8 cellular contexts compared by ENCODE assay signal in genomic region chr14:68796418-68797101, GRCh38. TPM values are rescaled to one million over a fixed set of nuclear protein-coding genes. Genes with fewer than 3 reads are reported as not detected.
DNase-seq lines count a peak whose midpoint lies in the region; ATAC-seq and TF ChIP-seq lines count a peak whose summit lies in the region.

No MANE protein-coding gene starts in this region.

- TF ChIP-seq EP300 in esophagus muscularis mucosa (IDR thresholded peaks at IDR 0.05): no peak

- H3K27ac ChIP-seq in SJCRH30: peak overlapping the region; percentile 97; the same call in 1 of the 2 replicates
- peak overlapping the region; percentile 99 to 100 (median 100) for H3K27ac ChIP-seq in esophagus muscularis mucosa (replicated peaks in 1 of 4)
- H3K27ac ChIP-seq in parathyroid adenoma: peak overlapping the region; percentile 97

- peak overlapping the region; percentile 57 for H2AFZ ChIP-seq in parathyroid adenoma

- H3K4me2 ChIP-seq in parathyroid adenoma (ENCODE audit: low read length): peak overlapping the region; percentile 99

- 60% methylated on average over 5 of the region's 5 CpGs for WGBS in esophagus muscularis mucosa

- H3K4me3 ChIP-seq in SJCRH30 (peak overlapping the region; percentile 84), esophagus muscularis mucosa (peak overlapping the region; percentile 83 to 95 (median 87)), parathyroid adenoma (ENCODE audit: low read depth, low read length) (peak overlapping the region; percentile 100)

- DNase-seq in SJCRH30 (no peak), esophagus muscularis mucosa (ENCODE audit: extremely low spot score) (peak; percentile 64), NCI-H1105 (lab: John Stamatoyannopoulos, UW) (no peak)

- no peak for TF ChIP-seq CTCF in esophagus muscularis mucosa (IDR thresholded peaks at IDR 0.05)
- no peak for TF ChIP-seq CTCF in parathyroid adenoma (IDR thresholded peaks at IDR 0.05)

- intact Hi-C loops in esophagus muscularis mucosa (cut with DNase I): no loop called here

- ATAC-seq in GM18505 (IDR thresholded peaks at IDR 0.05; ENCODE audit: unreplicated experiment) (no peak), GM18909 (IDR thresholded peaks at IDR 0.05; ENCODE audit: poor library complexity, unreplicated experiment) (no peak), HG02973 (IDR thresholded peaks at IDR 0.05; ENCODE audit: unreplicated experiment) (no peak)

- H3K79me2 ChIP-seq in parathyroid adenoma: peaks cover 4% of the 10 kb centered on the region

- peaks cover 2% of the 10 kb centered on the region; the same call in 1 of the 2 replicates for H3K36me3 ChIP-seq in ES-I3 (ENCODE audit: insufficient read depth, low read length)
- H3K36me3 ChIP-seq in SJCRH30: peaks cover 4% of the 10 kb centered on the region
- H3K36me3 ChIP-seq in esophagus muscularis mucosa: peaks cover 0 to 3% (median under 1%) of the 10 kb centered on the region in 4 donors
- H3K36me3 ChIP-seq in parathyroid adenoma (ENCODE audit: control insufficient read depth, insufficient read depth, low read length): no peaks in the 10 kb centered on the region

- H3K9me3 ChIP-seq in ES-I3 (ENCODE audit: control insufficient read depth, insufficient read depth, low read length): 0 out of 2 replicates have a peak, but pooled peaks cover 2% of the 10 kb centered on the region
- peaks cover 7% of the 10 kb centered on the region for H3K9me3 ChIP-seq in SJCRH30 (replicated peaks)
- H3K9me3 ChIP-seq in esophagus muscularis mucosa: peaks cover 0 to 4% (median 2%) of the 10 kb centered on the region in 4 donors
- no peaks in the 10 kb centered on the region for H3K9me3 ChIP-seq in parathyroid adenoma (ENCODE audit: control insufficient read depth, low read length)

- peak overlapping the region; percentile 97 for H3K9ac ChIP-seq in ES-I3 (ENCODE audit: low read depth, low read length)
- no peak overlapping the region for H3K9ac ChIP-seq in parathyroid adenoma

- TF ChIP-seq POLR2A in esophagus muscularis mucosa (IDR thresholded peaks at IDR 0.05; ENCODE audit: low read depth) (no peak), GM18505 (IDR thresholded peaks at IDR 0.05; ENCODE audit: borderline replicate concordance, extremely low read depth, insufficient read depth, insufficient read length) (no peak)

- H3K4me1 ChIP-seq in ES-I3 (ENCODE audit: insufficient read depth, low read length) (peaks cover 12% of the 10 kb centered on the region), SJCRH30 (peaks cover 8% of the 10 kb centered on the region; the same call in 1 of the 2 replicates), esophagus muscularis mucosa (peaks cover 6 to 20% (median 18%) of the 10 kb centered on the region in 4 donors), parathyroid adenoma (no peaks in the 10 kb centered on the region)

- no peaks in the 10 kb centered on the region for H3K27me3 ChIP-seq in SJCRH30
- peaks cover 0 to 4% (median 0%) of the 10 kb centered on the region in 4 donors for H3K27me3 ChIP-seq in esophagus muscularis mucosa
- no peaks in the 10 kb centered on the region for H3K27me3 ChIP-seq in parathyroid adenoma (ENCODE audit: control insufficient read depth, insufficient read depth, low read length)

RNA-seq across cellular contexts. Expression of gene ZFP36L1, which starts 3.7 kb away (rescaled TPM):
- 67.4 and 70.3 TPM in 2 replicates for total RNA-seq in SJCRH30 (2014; rRNA removed; shearing (Covaris generic))
- total RNA-seq in esophagus muscularis mucosa: 100 to 1,000 TPM; 191 to 704 (median 444) TPM
